ENCODE assay signal across 8 cellular contexts in genomic region chr1:244863491-244864252, GRCh38. TPM values are rescaled to one million over a fixed set of nuclear protein-coding genes. Genes with fewer than 3 reads are reported as not detected.
DNase-seq lines count a peak whose midpoint lies in the region; ATAC-seq lines count a peak whose summit lies in the region.

No MANE protein-coding gene starts in this region.

- no peak for DNase-seq in SK-N-MC (ENCODE audit: low read depth, low spot score)
- peak; percentile 39 for DNase-seq in dermis blood vessel endothelial cell
- DNase-seq in NCI-H526 treated with DMSO at 0.1 percent for 48 hours (lab: John Stamatoyannopoulos, UW): no peak
- DNase-seq in iPS-NIHi11 (ENCODE audit: low spot score): no peak

- H3K9me3 ChIP-seq in SK-N-MC (ENCODE audit: low read depth, low read length) (no peaks in the 10 kb centered on the region), muscle layer of duodenum (ENCODE audit: control insufficient read depth in 1 of 2, low read length in 2 of 2) (no peaks in the 10 kb centered on the region), stomach smooth muscle (ENCODE audit: control insufficient read depth in 2 of 2, low read length in 2 of 2) (no peaks in the 10 kb centered on the region)

- H3K36me3 ChIP-seq in SK-N-MC (ENCODE audit: insufficient read depth, low read length) (peaks cover 46% of the 10 kb centered on the region), muscle layer of duodenum (ENCODE audit: control insufficient read depth in 1 of 2, insufficient read depth in 2 of 2, low read length in 2 of 2) (peaks cover 26 to 44% of the 10 kb centered on the region in 2 donors), stomach smooth muscle (ENCODE audit: control insufficient read depth in 2 of 2, insufficient read depth in 2 of 2, low read length in 2 of 2) (peaks cover 12 to 14% of the 10 kb centered on the region in 2 donors)

- H3K4me3 ChIP-seq in SK-N-MC (peak overlapping the region; percentile 93), muscle layer of duodenum (ENCODE audit: low read depth in 1 of 2, low read length in 2 of 2) (peak overlapping the region; percentile 86 to 92), stomach smooth muscle (ENCODE audit: low read length in 2 of 2) (peak overlapping the region; percentile 90 to 96)

- H3K27me3 ChIP-seq in muscle layer of duodenum (ENCODE audit: low read depth, low read length): no peaks in the 10 kb centered on the region
- H3K27me3 ChIP-seq in stomach smooth muscle (ENCODE audit: control insufficient read depth in 1 of 2, insufficient read depth in 2 of 2, low read length in 2 of 2): no peaks in the 10 kb centered on the region

- peak overlapping the region; percentile 99 for H3K27ac ChIP-seq in SK-N-MC
- H3K27ac ChIP-seq in muscle layer of duodenum (ENCODE audit: low read length): peak overlapping the region; percentile 98
- H3K27ac ChIP-seq in stomach smooth muscle (ENCODE audit: low read length): peak overlapping the region; percentile 96

- H3K9ac ChIP-seq in SK-N-MC (ENCODE audit: insufficient read length) (peak overlapping the region; percentile 97), stomach smooth muscle (ENCODE audit: low read length in 2 of 2) (peak overlapping the region; percentile 99 to 100)

- ATAC-seq in GM18498 (IDR thresholded peaks at IDR 0.05; ENCODE audit: unreplicated experiment) (peak; percentile 5), HG02763 (IDR thresholded peaks at IDR 0.05; ENCODE audit: unreplicated experiment) (peak; percentile 8)

- H3K4me1 ChIP-seq in muscle layer of duodenum (ENCODE audit: control insufficient read depth in 1 of 2, insufficient read depth in 2 of 2, low read length in 2 of 2) (peaks cover 25 to 35% of the 10 kb centered on the region in 2 donors), stomach smooth muscle (ENCODE audit: control insufficient read depth, insufficient read depth, low read length) (peaks cover 25% of the 10 kb centered on the region)

RNA-seq across cellular contexts. Expression of gene HNRNPU, which starts 0.7 kb away (rescaled TPM):
- 395 and 520 TPM in 2 replicates for total RNA-seq in dermis blood vessel endothelial cell

RNA-seq across cellular contexts. Expression of gene COX20, which starts 28.2 kb away (rescaled TPM):
- total RNA-seq in dermis blood vessel endothelial cell: 16.8 and 33.0 TPM in 2 replicates
